In genomic region chrX:72943819-72944169, GRCh38 we compare ENCODE assay signal across 9 cellular contexts. TPM values are rescaled to one million over a fixed set of nuclear protein-coding genes. Genes with fewer than 3 reads are reported as not detected.
DNase-seq lines count a peak whose midpoint lies in the region; ATAC-seq, FAIRE-seq and TF ChIP-seq lines count a peak whose summit lies in the region.
"Not testable (repeated sequence)": the region's sequence is repeated elsewhere in the genome, so short reads cannot be mapped to it uniquely, and the experiment has no call there.
"Had no signal": no experiment of that assay in that cellular context is flagged by ENCODE, and none has a peak within 500 bp of the region (broad histone marks: within the 10 kb centered on the region; RNA-seq: fewer than 3 reads in every experiment).

Gene DMRTC1, minus strand, starts transcription at chrX:72943837. Its CDS starts 68,143 bp downstream, at chrX:72875694.

- H3K4me3 Mint-ChIP-seq in astrocyte (ENCODE audit: unreplicated experiment): not testable (repeated sequence)

- not testable (repeated sequence) for H3K4me3 ChIP-seq in A549; IMR-90 (ENCODE audit: insufficient read depth, low read depth, low read length); astrocyte (ENCODE audit: insufficient read depth, low read depth, low read length); right lobe of liver

- CTCF ChIA-PET in A549 (lab: Yijun Ruan, JAX); IMR-90 (lab: Yijun Ruan, JAX): not testable (repeated sequence)

- H3K4ac ChIP-seq in IMR-90 (ENCODE audit: low read depth, low read length): not testable (repeated sequence)

- not testable (repeated sequence) for H2BK20ac ChIP-seq in IMR-90 (ENCODE audit: low read depth, low read length)

- not testable (repeated sequence) for H3K27me3 Mint-ChIP-seq in astrocyte (ENCODE audit: low read depth, unreplicated experiment)

- not testable (repeated sequence) for H3K9ac ChIP-seq in IMR-90 (ENCODE audit: low read depth, low read length); astrocyte (ENCODE audit: low read length)

- dilution Hi-C loops in IMR-90 (cut with HindIII; ENCODE audit: low sequenced_read_pairs, unreplicated experiment): not testable (repeated sequence)

- H3K4me2 ChIP-seq in A549; IMR-90 (ENCODE audit: low read depth, low read length); astrocyte (ENCODE audit: low read length): not testable (repeated sequence)

- H3K14ac ChIP-seq in IMR-90 (replicated peaks; ENCODE audit: low read depth, low read length): not testable (repeated sequence)

- H2BK5ac ChIP-seq in IMR-90 (ENCODE audit: low read depth, low read length, poor library complexity, severe bottlenecking): not testable (repeated sequence)

- not testable (repeated sequence) for H3K4me1 Mint-ChIP-seq in astrocyte (ENCODE audit: low read depth, unreplicated experiment)

- FAIRE-seq in A549 (lab: Jason Lieb, UNC): peak; percentile 100
- FAIRE-seq in astrocyte (lab: Jason Lieb, UNC): peak; percentile 95

- H4K20me1 ChIP-seq in IMR-90 (ENCODE audit: insufficient read depth, low read length); astrocyte (ENCODE audit: insufficient read depth, low read length): not testable (repeated sequence)

- not testable (repeated sequence) for H2BK15ac ChIP-seq in IMR-90 (ENCODE audit: low read depth, low read length)

- not testable (repeated sequence) for H2AFZ ChIP-seq in IMR-90 (replicated peaks; ENCODE audit: low read length, poor library complexity); astrocyte (ENCODE audit: low read depth, low read length)

- TF ChIP-seq RAD21 in A549 (conservative IDR thresholded peaks at IDR 0.05 in 1 of 2, IDR thresholded peaks at IDR 0.05 in 1 of 2); IMR-90 (IDR thresholded peaks at IDR 0.05; ENCODE audit: low read length): not testable (repeated sequence)

- H3K36me3 Mint-ChIP-seq in astrocyte (ENCODE audit: low read depth, unreplicated experiment): not testable (repeated sequence)

- H4K91ac ChIP-seq in IMR-90 (ENCODE audit: insufficient read depth, low read depth, low read length): not testable (repeated sequence)

- not testable (repeated sequence) for H3K36me3 ChIP-seq in IMR-90 (ENCODE audit: control insufficient read depth, insufficient read depth, low read length); astrocyte (ENCODE audit: insufficient read depth, low read length); right lobe of liver

- not testable (repeated sequence) for H2AK9ac ChIP-seq in IMR-90 (replicated peaks; ENCODE audit: low read depth, low read length, poor library complexity)

- not testable (repeated sequence) for H3K9me3 Mint-ChIP-seq in astrocyte (ENCODE audit: unreplicated experiment)

- not testable (repeated sequence) for H3K9me3 ChIP-seq in A549; IMR-90 (ENCODE audit: control insufficient read depth, insufficient read depth, low read length); astrocyte (ENCODE audit: insufficient read depth, low read depth, low read length); right lobe of liver

- BruUV-seq in IMR-90 (replicated peaks; lab: Mats Ljungman, UMichigan): not testable (repeated sequence)

- H3K79me2 ChIP-seq in astrocyte (ENCODE audit: insufficient read depth, low read length): not testable (repeated sequence)

- intact Hi-C loops in IMR-90 (cut with micrococcal nuclease); right lobe of liver (cut with DNase I): not testable (repeated sequence)

- not testable (repeated sequence) for TF ChIP-seq EP300 in A549 (IDR thresholded peaks at IDR 0.05)

- H2AK5ac ChIP-seq in IMR-90 (ENCODE audit: low read depth, low read length): not testable (repeated sequence)

- not testable (repeated sequence) for H3K9me1 ChIP-seq in IMR-90 (ENCODE audit: insufficient read depth, low read length)

- not testable (repeated sequence) for H4K8ac ChIP-seq in IMR-90 (ENCODE audit: low read depth in 2 of 2, low read length in 2 of 2)

- H3K56ac ChIP-seq in IMR-90 (ENCODE audit: extremely low read depth, insufficient read depth, low read length): not testable (repeated sequence)

- POLR2A ChIA-PET in A549 (lab: Yijun Ruan, JAX); IMR-90 (lab: Charles Lee; ENCODE audit: unreplicated experiment): not testable (repeated sequence)

- H3K18ac ChIP-seq in IMR-90 (ENCODE audit: low read depth, low read length): not testable (repeated sequence)

- in situ Hi-C loops in IMR-90 (cut with MboI; ENCODE audit: low sequenced_read_pairs): not testable (repeated sequence)

- not testable (repeated sequence) for H2BK120ac ChIP-seq in IMR-90 (ENCODE audit: low read depth, low read length)

- not testable (repeated sequence) for TF ChIP-seq POLR2A in A549 (IDR thresholded peaks at IDR 0.05; ENCODE audit: low read length); IMR-90 (IDR thresholded peaks at IDR 0.05; ENCODE audit: low read depth, low read length); right lobe of liver (IDR thresholded peaks at IDR 0.05)

- not testable (repeated sequence) for H3K27ac Mint-ChIP-seq in astrocyte (ENCODE audit: unreplicated experiment)

- not testable (repeated sequence) for TF ChIP-seq CTCF in A549 (IDR thresholded peaks at IDR 0.05); IMR-90 (conservative IDR thresholded peaks at IDR 0.05; ENCODE audit: low read depth, low read length); astrocyte (IDR thresholded peaks at IDR 0.05; ENCODE audit: insufficient read depth, low read depth, low read length); right lobe of liver (IDR thresholded peaks at IDR 0.05)

- H4K5ac ChIP-seq in IMR-90 (ENCODE audit: low read depth, low read length): not testable (repeated sequence)

- H3K4me1 ChIP-seq in A549; IMR-90 (ENCODE audit: control insufficient read depth, insufficient read depth, low read length); astrocyte (ENCODE audit: insufficient read depth, low read length); right lobe of liver: not testable (repeated sequence)

- H3K27me3 ChIP-seq in IMR-90 (ENCODE audit: control insufficient read depth, insufficient read depth, low read length); astrocyte (ENCODE audit: insufficient read depth, low read length); right lobe of liver: not testable (repeated sequence)

- WGBS in A549 (ENCODE audit: missing lambda C conversion rate): no CpG with 5 or more reads among the region's 15 CpGs
- no CpG with 5 or more reads among the region's 15 CpGs for WGBS in IMR-90 (ENCODE audit: extremely low coverage in 2 of 2, insufficient read length in 1 of 2), 2 experiments
- no CpG with 5 or more reads among the region's 15 CpGs for WGBS in right lobe of liver (ENCODE audit: insufficient coverage, low coverage, low lambda C conversion rate, missing lambda C conversion rate)

- not testable (repeated sequence) for H3K23ac ChIP-seq in IMR-90 (ENCODE audit: low read depth, low read length)

- H3K79me1 ChIP-seq in IMR-90 (ENCODE audit: low read depth in 1 of 2, low read length in 2 of 2): not testable (repeated sequence)

- not testable (repeated sequence) for DNase-seq in A549 (ENCODE audit: low read depth in 1 of 2, low spot score in 1 of 2); IMR-90; astrocyte (ENCODE audit: low read depth); right lobe of liver

- H3K27ac ChIP-seq in A549; IMR-90 (ENCODE audit: insufficient read depth, low read length); astrocyte (ENCODE audit: low read depth, low read length); right lobe of liver: not testable (repeated sequence)

- ATAC-seq in A549 (peak; percentile 91 to 97), GM18867 (IDR thresholded peaks at IDR 0.05; ENCODE audit: unreplicated experiment) (peak; percentile 90), GM21360 (IDR thresholded peaks at IDR 0.05; ENCODE audit: unreplicated experiment) (peak; percentile 87), HG02623 (IDR thresholded peaks at IDR 0.05; ENCODE audit: unreplicated experiment) (peak; percentile 77), HG03108 (IDR thresholded peaks at IDR 0.05; ENCODE audit: unreplicated experiment) (peak; percentile 70), IMR-90 (ENCODE audit: low read depth) (peak; percentile 46; the same call in 1 of the 2 replicates), right lobe of liver (peak; percentile 35 to 58 (median 54))

RNA-seq across cellular contexts. Expression of gene DMRTC1, which starts in this region (rescaled TPM):
- not detected in 2 replicates for polyA plus RNA-seq in A549 (2011; rRNA removed)
- not detected in 2 replicates for polyA plus RNA-seq in A549 (2012; cell fraction: cytosol; rRNA removed)
- polyA plus RNA-seq in A549 (2012; cell fraction: nucleus; rRNA removed): not detected in 2 replicates
- 0.15 TPM in 1 of 3 replicates, not detected in the others for polyA plus RNA-seq in A549 (2017; fragmentation: RNase III; extraction: RNeasy Plus Mini Kit Qiagen cat#74134 plus additional on column Dnase treatment)
- polyA minus RNA-seq in A549 (2011; rRNA and poly(A)+ RNA removed): not detected in 2 replicates
- total RNA-seq in IMR-90 (2012; rRNA removed): not detected in 2 replicates
- polyA plus RNA-seq in IMR-90 (2012; rRNA removed): not detected in 2 replicates
- not detected in 2 replicates for polyA plus RNA-seq in IMR-90 (2012; cell fraction: cytosol; rRNA removed)
- not detected in 2 replicates for polyA plus RNA-seq in IMR-90 (2012; cell fraction: nucleus; rRNA removed; ENCODE audit: low replicate concordance)
- not detected in 2 replicates for total RNA-seq in astrocyte
- total RNA-seq in right lobe of liver: not detected
- total RNA-seq: mammary epithelial cell had no signal
- polyA plus RNA-seq: mammary epithelial cell had no signal

Comparison
In these comparisons a context has a peak if more than half of its experiments do, and no peak if none do; other contexts are left out.
1. Peak in ATAC-seq in A549; RNA of the gene not detected or under 1 TPM.
2. Peak in ATAC-seq in IMR-90; RNA of the gene not detected or under 1 TPM.
3. Peak in ATAC-seq in right lobe of liver; RNA of the gene not detected or under 1 TPM.